Comparison of ENCODE assay signal across 12 cellular contexts in the genomic region with DNA sequence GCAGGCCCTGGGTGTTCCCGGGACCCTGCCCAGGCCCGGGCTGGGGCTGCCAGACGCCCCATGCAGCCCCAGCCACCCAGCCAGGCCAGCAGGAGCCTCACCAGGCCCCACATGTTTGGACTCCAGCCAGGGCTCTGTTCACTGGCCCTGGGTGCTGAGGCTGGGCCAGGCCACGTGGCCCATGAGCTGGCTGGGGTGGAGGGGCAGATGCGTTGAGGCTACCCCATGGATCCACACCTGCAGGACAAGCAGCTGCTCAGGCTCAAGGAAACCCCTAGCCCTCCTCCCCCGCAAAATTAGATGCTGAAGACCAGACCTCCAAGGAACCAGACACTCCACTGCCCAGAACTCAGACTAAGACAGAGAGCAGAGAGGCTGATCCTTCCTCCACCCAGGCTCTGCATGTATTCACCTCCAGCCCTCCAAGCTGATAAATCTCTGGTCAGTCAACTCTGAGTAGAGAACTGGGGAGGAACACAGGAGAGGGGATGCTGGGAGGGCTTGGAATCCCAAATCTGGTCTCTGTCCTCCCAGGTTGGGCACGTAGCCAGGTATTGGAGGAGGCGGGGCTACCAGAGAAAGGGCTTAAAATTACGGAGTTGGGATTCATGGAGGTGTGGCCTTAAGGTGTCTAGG. TPM values are rescaled to one million over a fixed set of nuclear protein-coding genes. Genes with fewer than 3 reads are reported as not detected.
A peak's percentile ranks its signal among the peaks of the same experiment; 100 is the strongest.
DNase-seq lines count a peak whose midpoint lies in the region; ATAC-seq and TF ChIP-seq lines count a peak whose summit lies in the region.
"Had no signal": no experiment of that assay in that cellular context is flagged by ENCODE, and none has a peak within 500 bp of the region (broad histone marks: within the 10 kb centered on the region; RNA-seq: fewer than 3 reads in every experiment).

No MANE protein-coding gene starts in this region.

- intact Hi-C loops in CD8-positive, alpha-beta T cell (cut with DNase I, micrococcal nuclease): loop anchor here (2.0 to 10.0 kb wide), 4 partner anchors 21 to 233 kb away; partner anchors contain the start of genes MRPL52 (in 1 of the 2) and PSMB5 (in 1 of the 2)

- CTCF ChIA-PET in CD8-positive, alpha-beta T cell (lab: Charles Lee): interaction anchor here (0.8 to 24.2 kb wide), 18 partner anchors 9 to 173 kb away, joined by 3 to 1218 read pairs (median 5); partner anchors contain the start of genes ACIN1, AJUBA, C14orf119 and PSMB11

- H3K9me3 Mint-ChIP-seq in CD8-positive, alpha-beta T cell: no peaks in the 10 kb centered on the region
- H3K9me3 Mint-ChIP-seq in central memory CD8-positive, alpha-beta T cell: no peaks in the 10 kb centered on the region
- H3K9me3 Mint-ChIP-seq in nephron progenitor cell: no peaks in the 10 kb centered on the region

- peaks cover 17% of the 10 kb centered on the region for H3K4me1 Mint-ChIP-seq in CD8-positive, alpha-beta T cell (ENCODE audit: low read depth)
- peaks cover 21% of the 10 kb centered on the region for H3K4me1 Mint-ChIP-seq in central memory CD8-positive, alpha-beta T cell
- peaks cover 71% of the 10 kb centered on the region for H3K4me1 Mint-ChIP-seq in nephron progenitor cell

- DNase-seq in CD8-positive, alpha-beta T cell: no peak
- DNase-seq in HS-27A (ENCODE audit: low read depth) (peak; percentile 43), nephron progenitor cell (no peak), omental fat pad (ENCODE audit: low spot score) (no peak), DMS153 treated with DMSO at 0.1 percent for 48 hours (lab: John Stamatoyannopoulos, UW; ENCODE audit: unreplicated experiment) (no peak)
- DNase-seq in central memory CD8-positive, alpha-beta T cell (ENCODE audit: low spot score in 2 of 2): no peak
- DNase-seq: NCI-H526 had no signal

- H3K27me3 Mint-ChIP-seq in CD8-positive, alpha-beta T cell (ENCODE audit: low read depth): no peaks in the 10 kb centered on the region
- no peaks in the 10 kb centered on the region for H3K27me3 Mint-ChIP-seq in central memory CD8-positive, alpha-beta T cell
- no peaks in the 10 kb centered on the region for H3K27me3 Mint-ChIP-seq in nephron progenitor cell (ENCODE audit: low read depth, poor library complexity)

- peak overlapping the region; percentile 82 for H3K4me3 Mint-ChIP-seq in CD8-positive, alpha-beta T cell
- H3K4me3 Mint-ChIP-seq in central memory CD8-positive, alpha-beta T cell: peak overlapping the region; percentile 83
- peak overlapping the region; percentile 96 for H3K4me3 Mint-ChIP-seq in nephron progenitor cell

- H3K27ac ChIP-seq in CD8-positive, alpha-beta T cell (ENCODE audit: low read depth, low read length): no peak overlapping the region
- H3K27ac ChIP-seq: coronary artery had no signal

- POLR2A ChIA-PET in CD8-positive, alpha-beta T cell (lab: Charles Lee): interaction anchor here (3.3 kb wide), 1 partner anchor 49 kb away, joined by 17 read pairs; no protein-coding TSS in a partner anchor

- H3K9me3 ChIP-seq in CD8-positive, alpha-beta T cell (ENCODE audit: low read length): no peaks in the 10 kb centered on the region

- no peak overlapping the region for H3K4me3 ChIP-seq in CD8-positive, alpha-beta T cell (ENCODE audit: low read depth, low read length)

- H3K4me1 ChIP-seq in CD8-positive, alpha-beta T cell (ENCODE audit: insufficient read depth, low read length): peaks cover 10% of the 10 kb centered on the region

- peaks cover 20% of the 10 kb centered on the region for H3K36me3 Mint-ChIP-seq in CD8-positive, alpha-beta T cell
- peaks cover 22% of the 10 kb centered on the region for H3K36me3 Mint-ChIP-seq in central memory CD8-positive, alpha-beta T cell (ENCODE audit: insufficient read depth)
- peaks cover 33% of the 10 kb centered on the region for H3K36me3 Mint-ChIP-seq in nephron progenitor cell (ENCODE audit: low read depth)

- peaks cover 12% of the 10 kb centered on the region for H3K36me3 ChIP-seq in CD8-positive, alpha-beta T cell (ENCODE audit: insufficient read depth, low read length)

- ATAC-seq in CD8-positive, alpha-beta T cell: no peak
- ATAC-seq in central memory CD8-positive, alpha-beta T cell (replicated peaks; ENCODE audit: extremely low read depth, poor library complexity, severe bottlenecking): no peak
- no peak for ATAC-seq in omental fat pad (ENCODE audit: low FRiP score)
- no peak for ATAC-seq in HG02870 (IDR thresholded peaks at IDR 0.05; ENCODE audit: unreplicated experiment)
- ATAC-seq in GM19455 (IDR thresholded peaks at IDR 0.05; ENCODE audit: unreplicated experiment): no peak

- H3K27ac Mint-ChIP-seq in CD8-positive, alpha-beta T cell: no peak overlapping the region
- H3K27ac Mint-ChIP-seq in central memory CD8-positive, alpha-beta T cell (ENCODE audit: low read depth): peak overlapping the region; percentile 78
- peak overlapping the region; percentile 43 for H3K27ac Mint-ChIP-seq in nephron progenitor cell

- H3K27me3 ChIP-seq in CD8-positive, alpha-beta T cell (ENCODE audit: insufficient read depth, low read length): no peaks in the 10 kb centered on the region

- no peak for TF ChIP-seq CTCF in CD8-positive, alpha-beta T cell (IDR thresholded peaks at IDR 0.05)
- TF ChIP-seq CTCF in nephron progenitor cell (IDR thresholded peaks at IDR 0.05) (no peak), omental fat pad (IDR thresholded peaks at IDR 0.05) (no peak)

RNA-seq across cellular contexts. Expression of gene CDH24, which starts 1.6 kb away (rescaled TPM):
- 1 to 10 TPM; 1.5 to 2.1 TPM for total RNA-seq in CD8-positive, alpha-beta T cell
- 1 to 10 TPM; 1.6 to 4.9 (median 1.8) TPM for total RNA-seq in omental fat pad

RNA-seq across cellular contexts. Expression of gene PSMB11, which starts 13.7 kb away (rescaled TPM):
- not detected for total RNA-seq in CD8-positive, alpha-beta T cell
- not detected for total RNA-seq in omental fat pad
- total RNA-seq: activated CD8-positive, alpha-beta memory T cell treated with anti-CD3 and anti-CD28 coated beads for 36 hours; subcutaneous adipose tissue had no signal

RNA-seq across cellular contexts. Expression of gene PSMB5, which starts 21.0 kb away (rescaled TPM):
- total RNA-seq in CD8-positive, alpha-beta T cell: 10 to 100 TPM; 18.6 to 20.2 TPM
- 100 to 1,000 TPM; 126 to 150 (median 129) TPM for total RNA-seq in omental fat pad

RNA-seq across cellular contexts. Expression of gene ACIN1, which starts 39.2 kb away (rescaled TPM):
- total RNA-seq in CD8-positive, alpha-beta T cell: 100 to 1,000 TPM; 303 to 313 TPM
- total RNA-seq in omental fat pad: 100 to 1,000 TPM in 3 of 4 donors, 10 to 100 TPM in 1; 85.6 to 143 (median 120) TPM

RNA-seq across cellular contexts. Expression of gene C14orf119, which starts 39.6 kb away (rescaled TPM):
- 1 to 10 TPM; 3.5 to 3.8 TPM for total RNA-seq in CD8-positive, alpha-beta T cell
- 10 to 100 TPM; 39.2 to 46.7 (median 43.6) TPM for total RNA-seq in omental fat pad

Comparison
In these comparisons a context has a peak if more than half of its experiments do, and no peak if none do; other contexts are left out.
1. RNA of gene PSMB5, which starts 21.0 kb away (total RNA-seq): 126 to 150 TPM in omental fat pad; 18.6 to 20.2 TPM in CD8-positive, alpha-beta T cell; every median in the first group is over 4 times any median in the second.
2. Peak in every context shown above with its lines, with median percentiles within 50 percentile points of each other: H3K4me3 Mint-ChIP-seq.